Comparison of ENCODE assay signal across 8 cellular contexts in genomic region chr17:65100316-65101140, GRCh38. TPM values are rescaled to one million over a fixed set of nuclear protein-coding genes. Genes with fewer than 3 reads are reported as not detected.
DNase-seq lines count a peak whose midpoint lies in the region; ATAC-seq and TF ChIP-seq lines count a peak whose summit lies in the region.

No MANE protein-coding gene starts in this region.

- H3K27ac Mint-ChIP-seq in activated CD4-positive, alpha-beta T cell treated with anti-CD3 and anti-CD28 coated beads for 36 hours = peak overlapping the region; percentile 96

- H3K9me3 ChIP-seq in left lung = no peaks in the 10 kb centered on the region

- DNase-seq in AG09319 (ENCODE audit: extremely low read depth, low read depth) = peak; percentile 46
- DNase-seq in NCI-H446 (lab: John Stamatoyannopoulos, UW) = peak; percentile 44 to 85
- DNase-seq in activated CD4-positive, alpha-beta T cell treated with anti-CD3 and anti-CD28 coated beads for 36 hours = peak; percentile 87
- peak; percentile 90 for DNase-seq in coronary artery (ENCODE audit: low spot score)
- DNase-seq in left lung = peak; percentile 89 to 97
- peak; percentile 73 to 80 for DNase-seq in stimulated activated CD4-positive, alpha-beta T cell treated with anti-CD3 and anti-CD28 coated beads, Interleukin-2, amount 100 ng/mL, for 48 hours

- H3K4me1 ChIP-seq in left lung = peaks cover 0 to 14% of the 10 kb centered on the region in 2 donors

- H3K4me3 Mint-ChIP-seq in activated CD4-positive, alpha-beta T cell treated with anti-CD3 and anti-CD28 coated beads for 36 hours = peak overlapping the region; percentile 78

- peaks cover 24% of the 10 kb centered on the region for H3K4me1 Mint-ChIP-seq in activated CD4-positive, alpha-beta T cell treated with anti-CD3 and anti-CD28 coated beads for 36 hours

- H3K4me3 ChIP-seq in coronary artery = peak overlapping the region; percentile 73
- peak overlapping the region; percentile 29 to 45 for H3K4me3 ChIP-seq in left lung

- CTCF ChIA-PET in activated CD4-positive, alpha-beta T cell treated with anti-CD3 and anti-CD28 coated beads for 36 hours (lab: Charles Lee) = interaction anchor here (0.6 to 4.1 kb wide), 37 partner anchors 10 to 158 kb away, joined by 3 to 33 read pairs (median 3); partner anchors contain the start of gene RGS9

- no peaks in the 10 kb centered on the region for H3K36me3 Mint-ChIP-seq in activated CD4-positive, alpha-beta T cell treated with anti-CD3 and anti-CD28 coated beads for 36 hours (ENCODE audit: low read depth)

- H3K27me3 ChIP-seq in left lung = no peaks in the 10 kb centered on the region

- peak overlapping the region; percentile 63 to 73 for H3K27ac ChIP-seq in coronary artery
- H3K27ac ChIP-seq in left lung = peak overlapping the region; percentile 34 to 60

- TF ChIP-seq CTCF in AG09319 (IDR thresholded peaks at IDR 0.05; ENCODE audit: low read depth, low read length) (peak; percentile 55), coronary artery (IDR thresholded peaks at IDR 0.05) (peak; percentile 96), left lung (IDR thresholded peaks at IDR 0.05) (peak; percentile 80 to 97)

- intact Hi-C loops in activated CD4-positive, alpha-beta T cell treated with anti-CD3 and anti-CD28 coated beads for 36 hours (cut with DNase I, micrococcal nuclease) = loop anchor here (1.0 to 5.0 kb wide), 17 partner anchors 23 to 322 kb away; partner anchors contain the start of genes GNA13 (in 1 of the 2), LRRC37A3 (in 1 of the 2) and RGS9 (in 1 of the 2)
- intact Hi-C loops in left lung (cut with DNase I) = loop anchor here in 1 of 2 donors (10.0 kb wide), 1 partner anchor 136 kb away; no protein-coding TSS in a partner anchor

- POLR2A ChIA-PET in activated CD4-positive, alpha-beta T cell treated with anti-CD3 and anti-CD28 coated beads for 36 hours (lab: Charles Lee) = interaction anchor here (0.7 to 1.1 kb wide), 3 partner anchors 115 to 129 kb away, joined by 4 read pairs; no protein-coding TSS in a partner anchor

- H3K9me3 Mint-ChIP-seq in activated CD4-positive, alpha-beta T cell treated with anti-CD3 and anti-CD28 coated beads for 36 hours (ENCODE audit: low read depth) = no peaks in the 10 kb centered on the region

- peaks cover 2% of the 10 kb centered on the region for H3K27me3 Mint-ChIP-seq in activated CD4-positive, alpha-beta T cell treated with anti-CD3 and anti-CD28 coated beads for 36 hours

- ATAC-seq in GM19025 (IDR thresholded peaks at IDR 0.05; ENCODE audit: low read depth, unreplicated experiment) = peak; percentile 75
- ATAC-seq in HG03280 (IDR thresholded peaks at IDR 0.05; ENCODE audit: unreplicated experiment) = peak; percentile 78
- peak; percentile 70 for ATAC-seq in activated CD4-positive, alpha-beta T cell treated with anti-CD3 and anti-CD28 coated beads for 36 hours
- ATAC-seq in left lung = peak; percentile 98

- no peaks in the 10 kb centered on the region for H3K36me3 ChIP-seq in left lung

RNA-seq across cellular contexts. Expression of gene RGS9, which starts 36.6 kb away (rescaled TPM):
- 1 to 10 TPM; 1.6 to 1.8 TPM for total RNA-seq in activated CD4-positive, alpha-beta T cell treated with anti-CD3 and anti-CD28 coated beads for 36 hours
- 1 to 10 TPM; 4.0 to 6.4 TPM for total RNA-seq in left lung

RNA-seq across cellular contexts. Expression of gene GNA13, which starts 44.0 kb away (rescaled TPM):
- total RNA-seq in activated CD4-positive, alpha-beta T cell treated with anti-CD3 and anti-CD28 coated beads for 36 hours = 10 to 100 TPM; 45.9 to 47.3 TPM
- 10 to 100 TPM; 41.5 to 55.0 TPM for total RNA-seq in left lung

Comparison
In these comparisons a context has a peak if more than half of its experiments do, and no peak if none do; other contexts are left out.
1. Peak in every context shown above with its lines: DNase-seq, ATAC-seq, H3K4me3 ChIP-seq and H3K27ac ChIP-seq.